In genomic region chr1:178126790-178127189, GRCh38 we compare ENCODE assay signal across 9 cellular contexts. TPM values are rescaled to one million over a fixed set of nuclear protein-coding genes. Genes with fewer than 3 reads are reported as not detected.
A peak's percentile ranks its signal among the peaks of the same experiment; 100 is the strongest.
DNase-seq lines count a peak whose midpoint lies in the region; ATAC-seq and TF ChIP-seq lines count a peak whose summit lies in the region.
"Had no signal": no experiment of that assay in that cellular context is flagged by ENCODE, and none has a peak within 500 bp of the region (broad histone marks: within the 10 kb centered on the region; RNA-seq: fewer than 3 reads in every experiment).

No MANE protein-coding gene starts in this region.

- H3K4me3 Mint-ChIP-seq in osteocyte (ENCODE audit: unreplicated experiment) = no peak overlapping the region

- ATAC-seq in GM19351 (IDR thresholded peaks at IDR 0.05; ENCODE audit: unreplicated experiment) (peak; percentile 51), GM18502 (IDR thresholded peaks at IDR 0.05; ENCODE audit: poor library complexity, unreplicated experiment) (no peak), HG03196 (IDR thresholded peaks at IDR 0.05; ENCODE audit: unreplicated experiment) (no peak)

- H3K4me1 ChIP-seq in HUES64 (ENCODE audit: insufficient read depth, low read length) (peaks cover 16% of the 10 kb centered on the region), Peyer's patch (no peaks in the 10 kb centered on the region)
- H3K4me1 ChIP-seq: colonic mucosa had no signal

- H3K27me3 Mint-ChIP-seq in osteocyte (ENCODE audit: unreplicated experiment) = no peaks in the 10 kb centered on the region

- TF ChIP-seq POLR2A in Peyer's patch (IDR thresholded peaks at IDR 0.05) = no peak

- H3K4me1 Mint-ChIP-seq in osteocyte (ENCODE audit: unreplicated experiment) = peaks cover 41% of the 10 kb centered on the region

- H3K27ac Mint-ChIP-seq in osteocyte (ENCODE audit: unreplicated experiment) = peak overlapping the region; percentile 44

- H3K27me3 ChIP-seq in HUES64 (ENCODE audit: insufficient read depth, low read length) = no peaks in the 10 kb centered on the region
- no peaks in the 10 kb centered on the region for H3K27me3 ChIP-seq in Peyer's patch
- H3K27me3 ChIP-seq: colonic mucosa had no signal

- WGBS in HUES64 = 92% methylated on average over 1 of the region's 1 CpG

- H3K36me3 ChIP-seq in HUES64 (ENCODE audit: insufficient read depth, low read length) (no peaks in the 10 kb centered on the region), Peyer's patch (no peaks in the 10 kb centered on the region)
- H3K36me3 ChIP-seq: colonic mucosa had no signal

- H3K27ac ChIP-seq in HUES64 (ENCODE audit: low read depth, low read length) = peak overlapping the region; percentile 21; the same call in 1 of the 2 replicates
- peak overlapping the region in 1 of 4 donors; percentile 50 for H3K27ac ChIP-seq in Peyer's patch
- H3K27ac ChIP-seq: colonic mucosa had no signal

- no peak overlapping the region for H3K9ac ChIP-seq in HUES64 (ENCODE audit: low read depth, low read length)

- H3K9me3 ChIP-seq in HUES64 (ENCODE audit: insufficient read depth, low read depth, low read length) (no peaks in the 10 kb centered on the region), Peyer's patch (no peaks in the 10 kb centered on the region)
- H3K9me3 ChIP-seq: colonic mucosa had no signal

- no peak for TF ChIP-seq CTCF in osteocyte (IDR thresholded peaks at IDR 0.05)
- TF ChIP-seq CTCF in Peyer's patch (IDR thresholded peaks at IDR 0.05) = no peak

- H3K4me3 ChIP-seq in HUES64 (ENCODE audit: low read length) (no peak overlapping the region), Peyer's patch (no peak overlapping the region)
- H3K4me3 ChIP-seq: colonic mucosa had no signal

- H3K36me3 Mint-ChIP-seq in osteocyte (ENCODE audit: unreplicated experiment) = peaks cover 4% of the 10 kb centered on the region

- DNase-seq in dermis microvascular lymphatic vessel endothelial cell (ENCODE audit: low read depth in 2 of 2) (peak; percentile 30 to 77), osteocyte (ENCODE audit: extremely low spot score, unreplicated experiment) (no peak), Peyer's patch (no peak), NCI-H2196 treated with DMSO at 0.1 percent for 48 hours (lab: John Stamatoyannopoulos, UW; ENCODE audit: unreplicated experiment) (no peak)
- DNase-seq: colonic mucosa had no signal

- H3K9me3 Mint-ChIP-seq in osteocyte (ENCODE audit: unreplicated experiment) = no peaks in the 10 kb centered on the region

RNA-seq across cellular contexts. Expression of gene RASAL2, which starts 32.9 kb away (rescaled TPM):
- 13.1 TPM for polyA plus RNA-seq in HUES64 (2013, experiment 1 of 2)
- 14.4 TPM for polyA plus RNA-seq in HUES64 (2013, experiment 2 of 2)
- total RNA-seq in dermis microvascular lymphatic vessel endothelial cell (12.6 and 19.1 TPM in 2 replicates), osteocyte (34.2 and 35.4 TPM in 2 replicates), Peyer's patch (10 to 100 TPM; 10.2 to 35.5 (median 20.0) TPM)

Comparison
In these comparisons a context has a peak if more than half of its experiments do, and no peak if none do; other contexts are left out.
1. DNase-seq: peak in dermis microvascular lymphatic vessel endothelial cell (2 of 2); none in osteocyte (single experiment), Peyer's patch (0 of 3) and NCI-H2196 treated with DMSO at 0.1 percent for 48 hours (single experiment).